In the genomic region with DNA sequence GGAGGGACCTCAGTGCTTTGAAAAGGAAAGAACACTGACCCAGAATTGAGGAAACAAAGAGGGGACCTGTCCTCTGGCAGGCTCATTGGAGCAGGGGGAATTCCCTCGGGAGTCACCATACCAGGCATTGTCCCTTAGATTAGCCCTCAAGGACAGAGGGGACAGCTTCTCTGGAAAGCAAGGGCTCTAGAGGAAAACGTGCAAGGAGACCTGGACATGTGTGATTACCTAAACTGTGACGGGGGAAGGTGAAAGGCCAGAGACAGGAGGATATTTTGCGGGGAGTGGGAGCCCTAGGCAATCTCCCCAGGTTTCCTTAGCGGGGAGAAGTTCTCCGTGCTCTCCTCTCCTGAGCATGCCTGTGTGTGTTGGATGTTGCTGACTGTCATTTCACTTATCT, we compare ENCODE assay signal across 16 cellular contexts. TPM values are rescaled to one million over a fixed set of nuclear protein-coding genes. Genes with fewer than 3 reads are reported as not detected.
DNase-seq lines count a peak whose midpoint lies in the region; TF ChIP-seq lines count a peak whose summit lies in the region.
"Had no signal": no experiment of that assay in that cellular context is flagged by ENCODE, and none has a peak within 500 bp of the region (broad histone marks: within the 10 kb centered on the region; RNA-seq: fewer than 3 reads in every experiment).

No MANE protein-coding gene starts in this region.

- no peak overlapping the region for H4K91ac ChIP-seq in mesenchymal stem cell (ENCODE audit: low read length)

- TF ChIP-seq CTCF in CD14-positive monocyte (IDR thresholded peaks at IDR 0.05): no peak
- TF ChIP-seq CTCF in Loucy (conservative IDR thresholded peaks at IDR 0.05; ENCODE audit: low read length): no peak
- no peak for TF ChIP-seq CTCF in parathyroid adenoma (IDR thresholded peaks at IDR 0.05)

- H2BK15ac ChIP-seq in mesenchymal stem cell (ENCODE audit: low read depth, poor library complexity, severe bottlenecking): no peak overlapping the region

- peak overlapping the region in 1 of 2 experiments; percentile 66 for H2BK12ac ChIP-seq in mesenchymal stem cell (ENCODE audit: low read length in 2 of 2)

- intact Hi-C loops in CD14-positive monocyte (cut with micrococcal nuclease): no loop called here

- H3K4ac ChIP-seq in mesenchymal stem cell (ENCODE audit: low read depth in 1 of 2, low read length in 2 of 2): peak overlapping the region in 1 of 2 experiments; percentile 42

- H3K79me1 ChIP-seq in mesenchymal stem cell (replicated peaks; ENCODE audit: low read length, poor library complexity, severe bottlenecking): peaks cover 2% of the 10 kb centered on the region

- H3K4me2 ChIP-seq in Loucy (ENCODE audit: low read depth, low read length, poor library complexity, severe bottlenecking) (no peak overlapping the region), mesenchymal stem cell (ENCODE audit: low read length, poor library complexity, severe bottlenecking) (no peak overlapping the region), parathyroid adenoma (ENCODE audit: low read length) (no peak overlapping the region)

- H2BK5ac ChIP-seq in mesenchymal stem cell (ENCODE audit: low read depth, low read length, poor library complexity, severe bottlenecking): no peak overlapping the region

- H3K4me3 Mint-ChIP-seq in CD14-positive monocyte: no peak overlapping the region
- H3K4me3 Mint-ChIP-seq: B cell; CD8-positive, alpha-beta T cell had no signal

- H3K79me2 ChIP-seq in Loucy (ENCODE audit: insufficient read depth, low read length): no peaks in the 10 kb centered on the region
- no peaks in the 10 kb centered on the region for H3K79me2 ChIP-seq in parathyroid adenoma

- H3K9me3 Mint-ChIP-seq in CD14-positive monocyte: peaks cover 0 to 3% (median 0%) of the 10 kb centered on the region in 7 donors
- H3K9me3 Mint-ChIP-seq: CD8-positive, alpha-beta T cell had no signal

- H3K9ac ChIP-seq in Loucy (ENCODE audit: low read depth, low read length, poor library complexity, severe bottlenecking): no peak overlapping the region
- H3K9ac ChIP-seq in mesenchymal stem cell (ENCODE audit: low read length): no peak overlapping the region
- no peak overlapping the region for H3K9ac ChIP-seq in parathyroid adenoma

- peak overlapping the region in 1 of 2 experiments; percentile 24 for H3K23ac ChIP-seq in mesenchymal stem cell (ENCODE audit: low read length in 2 of 2)

- peak overlapping the region; percentile 1 for H2AK5ac ChIP-seq in mesenchymal stem cell (ENCODE audit: low read length, severe bottlenecking)

- H3K36me3 ChIP-seq in Loucy (ENCODE audit: insufficient read depth, low read length) (no peaks in the 10 kb centered on the region), mesenchymal stem cell (ENCODE audit: control insufficient read depth in 1 of 2, insufficient read depth in 2 of 2, low read depth in 1 of 2, low read length in 2 of 2) (no peaks in the 10 kb centered on the region), parathyroid adenoma (ENCODE audit: control insufficient read depth, insufficient read depth, low read length) (no peaks in the 10 kb centered on the region)

- no peak for DNase-seq in CD14-positive monocyte (ENCODE audit: low spot score)
- no peak for DNase-seq in mesenchymal stem cell
- no peak for DNase-seq in effector CD8-positive, alpha-beta T cell (lab: John Stamatoyannopoulos, UW)
- DNase-seq in putamen (ENCODE audit: low spot score): no peak
- DNase-seq in DMS114 treated with DMSO at 0.1 percent for 48 hours (lab: John Stamatoyannopoulos, UW; ENCODE audit: unreplicated experiment): no peak
- DNase-seq: CD8-positive, alpha-beta T cell; GDM1; KG1; NCI-H146; NCI-H2081 treated with DMSO at 0.1 percent for 48 hours; NCI-H510A treated with DMSO at 0.1 percent for 48 hours; SHP77 had no signal

- H3K27ac Mint-ChIP-seq in CD14-positive monocyte: peak overlapping the region in 5 of 7 donors; percentile 47 to 99 (median 78)
- H3K27ac Mint-ChIP-seq: B cell; CD8-positive, alpha-beta T cell had no signal

- no peak overlapping the region for H4K8ac ChIP-seq in mesenchymal stem cell (ENCODE audit: low read length)

- no peaks in the 10 kb centered on the region for H3K36me3 Mint-ChIP-seq in CD14-positive monocyte
- H3K36me3 Mint-ChIP-seq: CD8-positive, alpha-beta T cell had no signal

- peaks cover 0 to 7% (median 1%) of the 10 kb centered on the region in 3 donors for H3K27me3 Mint-ChIP-seq in CD14-positive monocyte (ENCODE audit: low read depth in 3 of 3)

- H3K4me3 ChIP-seq in Loucy (ENCODE audit: low read length, poor library complexity, severe bottlenecking): no peak overlapping the region
- H3K4me3 ChIP-seq in mesenchymal stem cell (ENCODE audit: insufficient read depth in 1 of 2, low read depth in 1 of 2, low read length in 2 of 2): no peak overlapping the region
- H3K4me3 ChIP-seq in parathyroid adenoma (ENCODE audit: low read depth, low read length): no peak overlapping the region
- H3K4me3 ChIP-seq: GM12878 had no signal

- peaks cover 52% of the 10 kb centered on the region for H3K4me1 Mint-ChIP-seq in CD14-positive monocyte
- H3K4me1 Mint-ChIP-seq: B cell had no signal

- H3K27me3 ChIP-seq in Loucy (ENCODE audit: insufficient read depth, low read length, poor library complexity, severe bottlenecking) (no peaks in the 10 kb centered on the region), mesenchymal stem cell (ENCODE audit: control insufficient read depth in 1 of 2, insufficient read depth in 1 of 2, low read length in 2 of 2) (no peaks in the 10 kb centered on the region), parathyroid adenoma (ENCODE audit: control insufficient read depth, insufficient read depth, low read length) (no peaks in the 10 kb centered on the region)

- peak overlapping the region in 1 of 2 experiments; percentile 63 for H3K14ac ChIP-seq in mesenchymal stem cell (ENCODE audit: low read length in 2 of 2)

- 65% methylated on average over 5 of the region's 6 CpGs for WGBS in mesenchymal stem cell

- H3K9me2 ChIP-seq in Loucy (replicated peaks; ENCODE audit: low read depth, low read length): no peaks in the 10 kb centered on the region

- H3K4me1 ChIP-seq in Loucy (ENCODE audit: insufficient read depth, low read length, poor library complexity, severe bottlenecking) (peaks cover 25% of the 10 kb centered on the region), mesenchymal stem cell (ENCODE audit: control insufficient read depth, insufficient read depth, low read depth, low read length) (peaks cover 22% of the 10 kb centered on the region), parathyroid adenoma (peaks cover 9% of the 10 kb centered on the region)

- no peak overlapping the region for H2BK120ac ChIP-seq in mesenchymal stem cell (ENCODE audit: low read depth, low read length)

- H3F3A ChIP-seq in Loucy (ENCODE audit: low read depth): no peaks in the 10 kb centered on the region

- H3K27ac ChIP-seq in mesenchymal stem cell (ENCODE audit: low read length, poor library complexity, severe bottlenecking): no peak overlapping the region
- peak overlapping the region; percentile 36 for H3K27ac ChIP-seq in parathyroid adenoma

- no peaks in the 10 kb centered on the region for H3K9me3 ChIP-seq in Loucy (ENCODE audit: insufficient read depth, low read depth, low read length)
- H3K9me3 ChIP-seq in mesenchymal stem cell (ENCODE audit: control insufficient read depth, low read length): no peaks in the 10 kb centered on the region
- H3K9me3 ChIP-seq in parathyroid adenoma (ENCODE audit: control insufficient read depth, low read length): no peaks in the 10 kb centered on the region

- H2AFZ ChIP-seq in Loucy (ENCODE audit: low read length): 0 out of 2 replicates have a peak overlapping the region, but pooled peaks have one; percentile 29
- no peak overlapping the region for H2AFZ ChIP-seq in mesenchymal stem cell (ENCODE audit: low read depth, low read length)
- H2AFZ ChIP-seq in parathyroid adenoma: peak overlapping the region; percentile 63

- no peak overlapping the region for H3K18ac ChIP-seq in mesenchymal stem cell (ENCODE audit: low read depth in 1 of 2, low read length in 2 of 2)

- no peaks in the 10 kb centered on the region for H4K20me1 ChIP-seq in Loucy (ENCODE audit: insufficient read depth, low read length, poor library complexity, severe bottlenecking)

RNA-seq across cellular contexts. Expression of gene FZD2, which starts 7.5 kb away (rescaled TPM):
- 1 to 10 TPM; 6.2 to 7.2 TPM for polyA plus RNA-seq in CD14-positive monocyte
- polyA plus RNA-seq in mesenchymal stem cell (2013, experiment 1 of 2): 43.8 TPM
- 45.5 TPM for polyA plus RNA-seq in mesenchymal stem cell (2013, experiment 2 of 2)

RNA-seq across cellular contexts. Expression of gene GPATCH8, which starts 46.5 kb away (rescaled TPM):
- polyA plus RNA-seq in CD14-positive monocyte: 10 to 100 TPM in 1 of 2 donors, 1 to 10 TPM in 1; 8.8 to 15.9 TPM
- polyA plus RNA-seq in mesenchymal stem cell (2013, experiment 1 of 2): 18.3 TPM
- polyA plus RNA-seq in mesenchymal stem cell (2013, experiment 2 of 2): 17.8 TPM
